In genomic region chr10:125130886-125131285, GRCh38 we compare ENCODE assay signal across 24 cellular contexts. TPM values are rescaled to one million over a fixed set of nuclear protein-coding genes. Genes with fewer than 3 reads are reported as not detected.
DNase-seq lines count a peak whose midpoint lies in the region; ATAC-seq and TF ChIP-seq lines count a peak whose summit lies in the region.
"Had no signal": no experiment of that assay in that cellular context is flagged by ENCODE, and none has a peak within 500 bp of the region (broad histone marks: within the 10 kb centered on the region; RNA-seq: fewer than 3 reads in every experiment).

No MANE protein-coding gene starts in this region.

- H3K4me1 ChIP-seq in neuronal stem cell (ENCODE audit: control insufficient read depth in 2 of 2, insufficient read depth in 1 of 2, low read depth in 1 of 2, low read length in 2 of 2) (peaks cover 0 to 29% of the 10 kb centered on the region in 2 donors), upper lobe of right lung (no peaks in the 10 kb centered on the region)

- H2BK12ac ChIP-seq in neuronal stem cell (ENCODE audit: low read length), result no peak overlapping the region

- no peak overlapping the region for H2AFZ ChIP-seq in neuronal stem cell (ENCODE audit: low read length)

- peaks cover 18% of the 10 kb centered on the region for H3K79me1 ChIP-seq in neuronal stem cell (ENCODE audit: low read depth, low read length)

- ATAC-seq in upper lobe of right lung (no peak), HG02938 (IDR thresholded peaks at IDR 0.05; ENCODE audit: unreplicated experiment) (no peak)
- ATAC-seq: GM12878 had no signal

- no peak overlapping the region for H3K4me3 Mint-ChIP-seq in brain
- H3K4me3 Mint-ChIP-seq: B cell; CD14-positive monocyte; CD8-positive, alpha-beta memory T cell had no signal

- H3K36me3 ChIP-seq in neuronal stem cell (replicated peaks in 1 of 2; ENCODE audit: control insufficient read depth in 2 of 2, insufficient read depth in 2 of 2, low read length in 2 of 2), result peaks cover 10 to 78% of the 10 kb centered on the region in 2 donors
- H3K36me3 ChIP-seq in upper lobe of right lung, result peaks cover 13% of the 10 kb centered on the region

- H3K27me3 Mint-ChIP-seq in brain, result peaks cover 5% of the 10 kb centered on the region

- H3K27ac ChIP-seq in neuronal stem cell (replicated peaks; ENCODE audit: low read length), result no peak overlapping the region
- H3K27ac ChIP-seq in upper lobe of right lung, result no peak overlapping the region
- H3K27ac ChIP-seq: 22Rv1 had no signal

- H3K9ac ChIP-seq in neuronal stem cell (ENCODE audit: low read depth, low read length, poor library complexity), result no peak overlapping the region

- no peak overlapping the region for H2BK5ac ChIP-seq in neuronal stem cell (ENCODE audit: low read length)

- no peak overlapping the region for H2BK15ac ChIP-seq in neuronal stem cell (ENCODE audit: low read length)

- no peak overlapping the region for H3K4me2 ChIP-seq in neuronal stem cell (ENCODE audit: insufficient read depth, low read length, poor library complexity, severe bottlenecking)

- peaks cover 84% of the 10 kb centered on the region for H3K36me3 Mint-ChIP-seq in brain
- H3K36me3 Mint-ChIP-seq: CD8-positive, alpha-beta memory T cell had no signal

- H2AK5ac ChIP-seq in neuronal stem cell (ENCODE audit: low read depth, low read length), result no peak overlapping the region

- peaks cover 79% of the 10 kb centered on the region for H3K4me1 Mint-ChIP-seq in brain
- H3K4me1 Mint-ChIP-seq: B cell; CD8-positive, alpha-beta memory T cell had no signal

- H3K27ac Mint-ChIP-seq in brain, result peak overlapping the region in 3 of 5 experiments; percentile 11 to 86 (median 61)
- H3K27ac Mint-ChIP-seq: B cell; CD8-positive, alpha-beta memory T cell had no signal

- no peak overlapping the region for H3K4me3 ChIP-seq in neuronal stem cell (ENCODE audit: low read length in 2 of 2)
- H3K4me3 ChIP-seq in upper lobe of right lung, result no peak overlapping the region
- H3K4me3 ChIP-seq: GM12878 had no signal

- intact Hi-C loops in upper lobe of right lung (cut with DNase I), result no loop called here

- no peak overlapping the region for H4K8ac ChIP-seq in neuronal stem cell (ENCODE audit: low read depth, low read length)

- TF ChIP-seq CTCF in brain (conservative IDR thresholded peaks at IDR 0.05), result no peak
- no peak for TF ChIP-seq CTCF in upper lobe of right lung (IDR thresholded peaks at IDR 0.05)

- WGBS in neuronal stem cell (ENCODE audit: extremely low coverage in 2 of 2, insufficient read length in 2 of 2, insufficient replicate concordance in 1 of 2), 2 donors, result no CpG with 5 or more reads among the region's 15 CpGs

- peak overlapping the region; percentile 12 for H3K18ac ChIP-seq in neuronal stem cell (ENCODE audit: low read length)

- no peak overlapping the region for H2BK120ac ChIP-seq in neuronal stem cell (ENCODE audit: low read depth, low read length)

- no peak overlapping the region for H3K23ac ChIP-seq in neuronal stem cell (ENCODE audit: low read depth, low read length, poor library complexity)

- no peak overlapping the region for H3K4ac ChIP-seq in neuronal stem cell (ENCODE audit: low read length)

- no peak overlapping the region for H4K91ac ChIP-seq in neuronal stem cell (ENCODE audit: low read depth, low read length, poor library complexity)

- H3K27me3 ChIP-seq in neuronal stem cell (ENCODE audit: control insufficient read depth in 3 of 3, insufficient read depth in 3 of 3, low read depth in 1 of 3, low read length in 3 of 3) (no peaks in the 10 kb centered on the region), upper lobe of right lung (no peaks in the 10 kb centered on the region)

- peak; percentile 13 for DNase-seq in activated effector memory CD4-positive, alpha-beta T cell treated with anti-CD3 and anti-CD28 coated beads, Interleukin-2, amount 50 U/mL, for 16 hours
- DNase-seq in activated effector memory CD4-positive, alpha-beta T cell treated with Interleukin-2 at 50 U/mL for 16 hours, result no peak
- no peak for DNase-seq in neuronal stem cell (ENCODE audit: low spot score)
- peak; percentile 52 for DNase-seq in upper lobe of right lung
- DNase-seq in midbrain (lab: John Stamatoyannopoulos, UW), result no peak
- DNase-seq: CD8-positive, alpha-beta memory T cell; DMS 273 treated with DMSO at 0.1 percent for 48 hours; DMS79; EL; GDM1; HCEC 1CT; IMR-90; KG1; MM.1S; NCI-H2029 treated with DMSO at 0.1 percent for 48 hours; NCI-H446 treated with DMSO at 0.1 percent for 48 hours; NCI-H526; SIG-M5 had no signal

- peaks cover 0 to 16% of the 10 kb centered on the region in 2 donors for H3K9me3 ChIP-seq in neuronal stem cell (replicated peaks in 1 of 2; ENCODE audit: control insufficient read depth in 2 of 2, insufficient read depth in 1 of 2, low read depth in 1 of 2, low read length in 2 of 2)
- no peaks in the 10 kb centered on the region for H3K9me3 ChIP-seq in upper lobe of right lung

- H3K9me3 Mint-ChIP-seq in brain, result peaks cover 0 to 8% (median 2%) of the 10 kb centered on the region in 5 experiments
- H3K9me3 Mint-ChIP-seq: CD8-positive, alpha-beta memory T cell had no signal

- no peak overlapping the region for H3K14ac ChIP-seq in neuronal stem cell (ENCODE audit: low read length)

RNA-seq across cellular contexts. Expression of gene CTBP2, which starts 29.5 kb away (rescaled TPM):
- 37.8 TPM for polyA plus RNA-seq in brain (ENCODE audit: insufficient read depth, low read depth, low replicate concordance)
- 55.2 TPM for polyA plus RNA-seq in neuronal stem cell (2013, experiment 1 of 2)
- 52.9 TPM for polyA plus RNA-seq in neuronal stem cell (2013, experiment 2 of 2)
- total RNA-seq in upper lobe of right lung, result 66.7 TPM

Comparison
In these comparisons a context has a peak if more than half of its experiments do, and no peak if none do; other contexts are left out.
1. DNase-seq: peak in activated effector memory CD4-positive, alpha-beta T cell treated with anti-CD3 and anti-CD28 coated beads, Interleukin-2, amount 50 U/mL, for 16 hours (single experiment) and upper lobe of right lung (single experiment); none in activated effector memory CD4-positive, alpha-beta T cell treated with Interleukin-2 at 50 U/mL for 16 hours (single experiment), neuronal stem cell (single experiment) and midbrain (single experiment).